ENCODE assay signal across 8 cellular contexts in the genomic region with DNA sequence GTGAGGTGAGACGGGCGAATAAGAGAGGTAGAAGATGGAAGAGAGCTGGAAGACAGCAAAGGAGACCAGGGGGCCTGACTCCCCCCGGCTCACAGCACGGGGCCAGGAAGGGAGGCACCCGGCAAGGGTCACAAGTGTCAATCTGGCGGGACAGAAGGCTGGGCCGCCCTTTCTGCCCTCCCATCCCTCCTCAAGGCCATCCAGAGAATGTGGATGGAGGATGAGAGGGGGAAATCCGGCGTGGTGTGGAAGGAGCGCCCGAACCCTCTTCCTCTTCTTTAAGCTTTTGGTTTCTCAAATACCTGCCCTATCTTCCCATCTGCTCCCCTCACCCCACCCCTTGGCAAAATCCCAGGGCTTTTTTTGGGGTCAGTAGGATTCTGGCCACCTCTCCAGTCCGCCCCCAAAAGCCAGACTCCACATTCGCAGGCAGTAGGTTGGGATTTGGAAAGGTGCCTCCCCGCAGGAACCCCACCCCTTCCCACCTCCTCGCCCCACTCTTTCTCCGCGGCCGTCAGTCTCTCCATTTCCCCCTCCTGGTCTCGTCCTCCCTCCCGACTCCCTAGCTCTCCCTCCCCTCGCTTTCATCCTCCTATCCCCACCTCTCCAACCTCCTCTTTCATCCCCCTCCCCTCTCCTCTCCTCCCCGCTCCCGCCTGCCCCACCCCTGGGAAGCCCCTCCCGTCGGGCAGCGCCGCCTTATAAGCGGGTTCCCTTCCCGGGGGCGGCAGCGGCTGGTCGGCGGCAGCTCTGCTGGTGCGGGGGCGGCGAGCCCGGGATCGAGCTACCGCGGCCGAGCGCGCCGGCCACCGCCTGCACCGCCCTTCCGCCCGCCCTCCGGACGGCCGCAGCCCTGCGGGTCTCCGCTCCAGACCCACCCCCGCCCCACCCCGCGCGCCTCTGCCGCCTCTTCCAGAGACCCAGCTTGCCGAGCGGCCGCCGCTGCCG. TPM values are rescaled to one million over a fixed set of nuclear protein-coding genes. Genes with fewer than 3 reads are reported as not detected.
DNase-seq lines count a peak whose midpoint lies in the region; ATAC-seq and TF ChIP-seq lines count a peak whose summit lies in the region.

A gene with protein sequence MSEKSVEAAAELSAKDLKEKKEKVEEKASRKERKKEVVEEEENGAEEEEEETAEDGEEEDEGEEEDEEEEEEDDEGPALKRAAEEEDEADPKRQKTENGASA (plus strand): TSS at position 730 of the 948 bp plus-strand sequence. CDS start 343 bp downstream, outside the sequence.

- H3F3A ChIP-seq in MM.1S (ENCODE audit: insufficient read depth, low read length) (peaks cover 10% of the 10 kb centered on the region; the same call in 1 of the 2 replicates), SK-N-SH (replicated peaks; ENCODE audit: insufficient read depth) (peaks cover 15% of the 10 kb centered on the region)

- H3K27me3 ChIP-seq in MM.1S (replicated peaks; ENCODE audit: insufficient read depth, low read length) (peaks cover 13% of the 10 kb centered on the region), SK-N-SH (ENCODE audit: insufficient read depth) (no peaks in the 10 kb centered on the region), dorsolateral prefrontal cortex (no peaks in the 10 kb centered on the region), liver (ENCODE audit: control insufficient read depth in 4 of 4, insufficient read depth in 4 of 4, low read length in 3 of 4) (no peaks in the 10 kb centered on the region), stomach (no peaks in the 10 kb centered on the region)

- H3K9me3 ChIP-seq in MM.1S (replicated peaks; ENCODE audit: insufficient read depth, low read length) (no peaks in the 10 kb centered on the region), SK-N-SH (no peaks in the 10 kb centered on the region), liver (ENCODE audit: control insufficient read depth in 4 of 4, low read length in 3 of 4) (no peaks in the 10 kb centered on the region), stomach (no peaks in the 10 kb centered on the region)

- intact Hi-C loops in dorsolateral prefrontal cortex (cut with DNase I) = loop anchor here (2.0 to 5.0 kb wide), 2 partner anchors 13 to 61 kb away; partner anchors contain the start of genes MLF2 (in 2 of the 2) and P3H3 (in 2 of the 2)
- intact Hi-C loops in stomach (cut with DNase I; ENCODE audit: low total_unique reads) = no loop called here

- POLR2A ChIA-PET in SK-N-SH (lab: Yijun Ruan, JAX) = interaction anchor here (0.6 to 4.8 kb wide), 19 partner anchors 11 to 160 kb away, joined by 3 to 89 read pairs (median 4); partner anchors contain the start of genes CDCA3, COPS7A, GPR162 and MLF2

- no peak within 1 kb of the TSS for H3K27ac ChIP-seq in MM.1S (ENCODE audit: low read length)
- H3K27ac ChIP-seq in SK-N-SH (ENCODE audit: low read depth in 2 of 2, low read length in 1 of 2) = peak within 1 kb of the TSS; percentile 87 to 95
- peak within 1 kb of the TSS in 58 of 59 donors; percentile 58 to 99 (median 91) for H3K27ac ChIP-seq in dorsolateral prefrontal cortex
- H3K27ac ChIP-seq in liver (ENCODE audit: low read depth in 1 of 2, low read length in 2 of 2) = peak within 1 kb of the TSS; percentile 88 to 93
- H3K27ac ChIP-seq in stomach = peak within 1 kb of the TSS; percentile 85 to 96 (median 91)

- H4K20me1 ChIP-seq in MM.1S (ENCODE audit: insufficient read depth, low read length) (no peaks in the 10 kb centered on the region), SK-N-SH (ENCODE audit: insufficient read depth) (peaks cover 38% of the 10 kb centered on the region)

- H3K9ac ChIP-seq in MM.1S (ENCODE audit: low read length) (peak within 1 kb of the TSS; percentile 28; the same call in 1 of the 2 replicates), SK-N-SH (peak within 1 kb of the TSS; percentile 90), liver (ENCODE audit: low read depth in 1 of 2, low read length in 2 of 2) (peak within 1 kb of the TSS; percentile 68 to 94)

- H3K79me2 ChIP-seq in MM.1S (ENCODE audit: low read length) = no peaks in the 10 kb centered on the region
- H3K79me2 ChIP-seq in SK-N-SH (ENCODE audit: insufficient read depth) = peaks cover 40% of the 10 kb centered on the region

- H3K9me2 ChIP-seq in MM.1S (replicated peaks; ENCODE audit: insufficient read depth, low read length) (no peaks in the 10 kb centered on the region), SK-N-SH (no peaks in the 10 kb centered on the region)

- TF ChIP-seq CTCF in MM.1S (IDR thresholded peaks at IDR 0.05; ENCODE audit: low read length) (no peak), SK-N-SH (IDR thresholded peaks at IDR 0.05) (no peak), dorsolateral prefrontal cortex (IDR thresholded peaks at IDR 0.05 in 54 of 56, conservative IDR thresholded peaks at IDR 0.05 in 2 of 56; ENCODE audit: low read depth in 1 of 56, partially characterized antibody in 56 of 56) (no peak), liver (IDR thresholded peaks at IDR 0.05; ENCODE audit: low read depth, low read length, missing input control) (no peak), stomach (IDR thresholded peaks at IDR 0.05) (no peak)

- TF ChIP-seq RAD21 in SK-N-SH (IDR thresholded peaks at IDR 0.05; ENCODE audit: low read length) = no peak
- no peak for TF ChIP-seq RAD21 in liver (IDR thresholded peaks at IDR 0.05)

- DNase-seq in DMS53 treated with DMSO at 0.1 percent for 48 hours (lab: John Stamatoyannopoulos, UW; ENCODE audit: unreplicated experiment) = peak; percentile 47
- DNase-seq in MM.1S = no peak
- peak; percentile 91 for DNase-seq in SK-N-SH
- DNase-seq in dorsolateral prefrontal cortex = peak in 8 of 10 donors; percentile 60 to 87 (median 72)
- DNase-seq in stomach = peak; percentile 63
- DNase-seq in cortex of kidney (lab: John Stamatoyannopoulos, UW) = no peak

- H3K4me2 ChIP-seq in MM.1S (ENCODE audit: low read depth, low read length) (peak within 1 kb of the TSS; percentile 87), SK-N-SH (peak within 1 kb of the TSS; percentile 96)

- 13% methylated on average over 30 of the region's 63 CpGs for WGBS in SK-N-SH (ENCODE audit: low lambda C conversion rate)
- 2% methylated on average over 63 of the region's 63 CpGs for WGBS in liver
- WGBS in stomach, 5 donors = 2 to 4% (median 4%) methylated on average over 30 to 63 of the region's 63 CpGs

- no peaks in the 10 kb centered on the region for H3K36me3 ChIP-seq in MM.1S (replicated peaks; ENCODE audit: insufficient read depth, low read length)
- H3K36me3 ChIP-seq in SK-N-SH (replicated peaks in 1 of 2; ENCODE audit: control insufficient read depth in 1 of 2, insufficient read depth in 2 of 2, low read length in 1 of 2) = peaks cover 6 to 10% of the 10 kb centered on the region in 2 experiments
- H3K36me3 ChIP-seq in liver (ENCODE audit: control insufficient read depth in 4 of 4, insufficient read depth in 3 of 4, low read depth in 1 of 4, low read length in 3 of 4) = peaks cover 0 to 6% (median 4%) of the 10 kb centered on the region in 4 donors
- H3K36me3 ChIP-seq in stomach = peaks cover 12 to 16% (median 15%) of the 10 kb centered on the region in 4 donors

- CTCF ChIA-PET in SK-N-SH (lab: Yijun Ruan, JAX) = interaction anchor here (0.8 to 15.2 kb wide), 25 partner anchors 12 to 215 kb away, joined by 3 to 343 read pairs (median 4); partner anchors contain the start of genes CD4, COPS7A, GPR162 and MLF2

- TF ChIP-seq POLR2A in stomach (IDR thresholded peaks at IDR 0.05) = no peak

- H3K4me3 ChIP-seq in MM.1S (ENCODE audit: low read length) (peak within 1 kb of the TSS; percentile 67), SK-N-SH (ENCODE audit: low read depth in 2 of 2, low read length in 1 of 2) (peak within 1 kb of the TSS; percentile 82 to 93), dorsolateral prefrontal cortex (peak within 1 kb of the TSS; percentile 35 to 85 (median 70)), liver (ENCODE audit: low read depth in 1 of 3, low read length in 3 of 3) (peak within 1 kb of the TSS; percentile 84 to 97 (median 86)), stomach (peak within 1 kb of the TSS; percentile 63 to 78 (median 78))

- peak in 1 of 2 experiments; percentile 47; a peak in 1 of 4 replicates for TF ChIP-seq EP300 in SK-N-SH (IDR thresholded peaks at IDR 0.05; ENCODE audit: borderline replicate concordance in 1 of 2, low read depth in 1 of 2, low read length in 1 of 2)
- TF ChIP-seq EP300 in stomach (IDR thresholded peaks at IDR 0.05) = no peak

- peak; percentile 18 for ATAC-seq in GM21619 (IDR thresholded peaks at IDR 0.05; ENCODE audit: unreplicated experiment)

- H2AFZ ChIP-seq in MM.1S (ENCODE audit: low read length) (peak within 1 kb of the TSS; percentile 80), SK-N-SH (ENCODE audit: low read depth) (0 out of 2 replicates have a peak within 1 kb of the TSS, but pooled peaks have one; percentile 38)

- H3K4me1 ChIP-seq in MM.1S (ENCODE audit: low read length) = peaks cover 16% of the 10 kb centered on the region
- peaks cover 22 to 46% of the 10 kb centered on the region in 2 experiments for H3K4me1 ChIP-seq in SK-N-SH (ENCODE audit: control insufficient read depth in 1 of 2, insufficient read depth in 2 of 2, low read depth in 1 of 2, low read length in 1 of 2)
- H3K4me1 ChIP-seq in liver (ENCODE audit: control insufficient read depth in 4 of 4, insufficient read depth in 4 of 4, low read length in 3 of 4) = peaks cover 14 to 62% (median 48%) of the 10 kb centered on the region in 4 donors
- peaks cover 52 to 72% (median 66%) of the 10 kb centered on the region in 4 donors for H3K4me1 ChIP-seq in stomach

TF ChIP-seq in SK-N-SH, 30 proteins besides CTCF, POLR2A, EP300 and RAD21 (continues in another document):
- TF ChIP-seq, protein P1, sequence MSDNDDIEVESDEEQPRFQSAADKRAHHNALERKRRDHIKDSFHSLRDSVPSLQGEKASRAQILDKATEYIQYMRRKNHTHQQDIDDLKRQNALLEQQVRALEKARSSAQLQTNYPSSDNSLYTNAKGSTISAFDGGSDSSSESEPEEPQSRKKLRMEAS (IDR thresholded peaks at IDR 0.05; ENCODE audit: low read depth) = peak; percentile 38; the same call in 1 of the 2 replicates
- no peak for TF ChIP-seq EZH2phosphoT487 (IDR thresholded peaks at IDR 0.05; ENCODE audit: borderline replicate concordance, low read depth)
- TF ChIP-seq RXRA (IDR thresholded peaks at IDR 0.05; ENCODE audit: borderline replicate concordance, low read depth) = no peak

TF ChIP-seq in liver, 16 proteins besides CTCF, POLR2A, EP300 and RAD21 (continues in another document):
- TF ChIP-seq HNF4G (IDR thresholded peaks at IDR 0.05) = peak; percentile 6
- no peak for TF ChIP-seq GABPA (IDR thresholded peaks at IDR 0.05 in 1 of 2, conservative IDR thresholded peaks at IDR 0.05 in 1 of 2)
- peak; percentile 50 for TF ChIP-seq YY1 (IDR thresholded peaks at IDR 0.05)
- TF ChIP-seq JUND (IDR thresholded peaks at IDR 0.05) = no peak
- peak; percentile 23 to 29 for TF ChIP-seq HNF4A (conservative IDR thresholded peaks at IDR 0.05)
- TF ChIP-seq EGR1 (IDR thresholded peaks at IDR 0.05; ENCODE audit: low read depth in 2 of 2) = peak; percentile 82 to 89

RNA-seq across cellular contexts. Expression of the gene that starts here (rescaled TPM):
- polyA plus RNA-seq in SK-N-SH (2012; rRNA removed) = 391 and 661 TPM in 2 replicates
- 526 and 613 TPM in 2 replicates for polyA plus RNA-seq in SK-N-SH (2012; cell fraction: cytosol; rRNA removed)
- 247 and 291 TPM in 2 replicates for polyA plus RNA-seq in SK-N-SH (2012; cell fraction: nucleus; rRNA removed)
- total RNA-seq in dorsolateral prefrontal cortex = 100 to 1,000 TPM; 117 to 439 (median 242) TPM
- 100 to 1,000 TPM in 1 of 2 donors, 10 to 100 TPM in 1; 26.3 to 106 TPM for total RNA-seq in liver
- polyA plus RNA-seq in liver = 100 to 1,000 TPM; 103 to 261 TPM
- total RNA-seq in stomach = 100 to 1,000 TPM in 1 of 5 donors, 10 to 100 TPM in 4; 22.8 to 261 (median 78.2) TPM
- 100 to 1,000 TPM; 228 to 363 (median 307) TPM for polyA plus RNA-seq in stomach

Comparison
In these comparisons a context has a peak if more than half of its experiments do, and no peak if none do; other contexts are left out.
1. DNase-seq: peak in DMS53 treated with DMSO at 0.1 percent for 48 hours (single experiment), SK-N-SH (single experiment), dorsolateral prefrontal cortex (8 of 10) and stomach (single experiment); none in MM.1S (single experiment) and cortex of kidney (single experiment).
2. H3K9ac ChIP-seq: peak in every context shown above with its lines; median percentile 90 in SK-N-SH; 81 in liver; 28 in MM.1S.
3. Peak in every context shown above with its lines, with median percentiles within 50 percentile points of each other: H3K4me3 ChIP-seq.